ENCODE assay signal across 9 cellular contexts in genomic region chr4:3106339-3107186, GRCh38. TPM values are rescaled to one million over a fixed set of nuclear protein-coding genes. Genes with fewer than 3 reads are reported as not detected.
DNase-seq lines count a peak whose midpoint lies in the region; ATAC-seq and TF ChIP-seq lines count a peak whose summit lies in the region.
"Had no signal": no experiment of that assay in that cellular context is flagged by ENCODE, and none has a peak within 500 bp of the region (broad histone marks: within the 10 kb centered on the region; RNA-seq: fewer than 3 reads in every experiment).

No MANE protein-coding gene starts in this region.

- no peak overlapping the region for H3K4me3 ChIP-seq in Jurkat, Clone E6-1 (ENCODE audit: low read length)
- no peak overlapping the region for H3K4me3 ChIP-seq in SJSA1
- H3K4me3 ChIP-seq: skin epidermis had no signal

- peak in 2 of 3 donors; percentile 69 to 70 for TF ChIP-seq CTCF in omental fat pad (IDR thresholded peaks at IDR 0.05)

- peaks cover 11% of the 10 kb centered on the region for H3K4me1 ChIP-seq in SJSA1 (replicated peaks)

- no peak overlapping the region for H3K27ac ChIP-seq in SJSA1

- H3K36me3 ChIP-seq in SJSA1: peaks cover 9% of the 10 kb centered on the region

- H3K27me3 ChIP-seq in SJSA1 (replicated peaks): no peaks in the 10 kb centered on the region

- no peaks in the 10 kb centered on the region for H3K9me3 ChIP-seq in SJSA1 (replicated peaks)

- DNase-seq in EH (ENCODE audit: low read depth): peak; percentile 91
- peak; percentile 57 for DNase-seq in Jurkat, Clone E6-1 (ENCODE audit: low read depth, low spot score)
- peak; percentile 65 to 76 for DNase-seq in SJSA1 (ENCODE audit: low read depth in 1 of 2, low spot score in 2 of 2)
- peak; percentile 82 for DNase-seq in activated gamma-delta T cell treated with Interleukin-2 at 50 U/mL for 16 hours
- DNase-seq in foreskin melanocyte: peak; percentile 86
- DNase-seq in omental fat pad (ENCODE audit: low spot score): peak; percentile 89
- peak; percentile 93 for DNase-seq in superior temporal gyrus (ENCODE audit: extremely low spot score)

- ATAC-seq in GM21619 (IDR thresholded peaks at IDR 0.05; ENCODE audit: unreplicated experiment) (peak; percentile 96), omental fat pad (ENCODE audit: low FRiP score) (peak; percentile 100)

RNA-seq across cellular contexts. Expression of gene HTT, which starts 32.1 kb away (rescaled TPM):
- polyA plus RNA-seq in Jurkat, Clone E6-1 (2012; ENCODE audit: insufficient read depth, insufficient read length): 46.0 TPM
- 7.2 and 12.6 TPM in 2 replicates for total RNA-seq in SJSA1 (2014; rRNA removed; shearing (Covaris generic))
- total RNA-seq in omental fat pad: 10 to 100 TPM; 37.6 to 78.7 (median 56.3) TPM

RNA-seq across cellular contexts. Expression of gene HTT-AS, which starts 32.2 kb away (rescaled TPM):
- not detected for polyA plus RNA-seq in Jurkat, Clone E6-1 (2012; ENCODE audit: insufficient read depth, insufficient read length)
- not detected in 2 replicates for total RNA-seq in SJSA1 (2014; rRNA removed; shearing (Covaris generic))
- not detected for total RNA-seq in omental fat pad
